Comparison of ENCODE assay signal across 30 cellular contexts in the genomic region with DNA sequence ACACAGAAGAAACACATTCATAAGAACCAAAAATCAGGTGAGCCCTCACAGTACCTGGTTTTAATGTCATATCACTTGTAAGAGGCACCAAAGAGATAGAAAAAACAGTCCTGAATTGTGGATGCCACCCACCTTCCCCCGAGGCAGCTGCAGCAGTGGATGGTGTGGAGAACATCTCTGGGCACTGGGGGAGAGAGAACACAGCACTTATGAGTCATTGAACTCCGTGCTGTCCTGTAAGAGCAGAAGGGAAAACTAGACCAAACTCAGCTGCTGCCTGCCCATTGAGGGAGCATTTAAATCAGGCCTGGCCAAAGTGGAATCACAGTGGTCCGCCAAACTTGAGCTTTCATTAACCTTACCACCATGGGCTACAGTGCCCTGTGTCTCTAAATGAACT.
DNase-seq lines count a peak whose midpoint lies in the region; ATAC-seq, FAIRE-seq and TF ChIP-seq lines count a peak whose summit lies in the region.
"Had no signal": no experiment of that assay in that cellular context is flagged by ENCODE, and none has a peak within 500 bp of the region (broad histone marks: within the 10 kb centered on the region; RNA-seq: fewer than 3 reads in every experiment).

No MANE protein-coding gene starts in this region.

- H3K36me3 Mint-ChIP-seq in H9 (ENCODE audit: insufficient read depth in 1 of 3, low read depth in 3 of 3) = peaks cover 0 to 5% (median 0%) of the 10 kb centered on the region in 3 experiments; a peak in 4 of 7 replicates
- H3K36me3 Mint-ChIP-seq: CD14-positive monocyte; CD8-positive, alpha-beta memory T cell had no signal

- FAIRE-seq in bronchial epithelial cell (lab: Jason Lieb, UNC) = no peak
- FAIRE-seq: GM12892, GM19239, H1, HTR-8/SVneo had no signal

- no peak overlapping the region for H3K4me3 Mint-ChIP-seq in H9
- H3K4me3 Mint-ChIP-seq: CD14-positive monocyte had no signal

- H2BK5ac ChIP-seq in H9 (ENCODE audit: insufficient read length, low read length) = no peak overlapping the region

- H3K9me3 Mint-ChIP-seq in H9 = peaks cover 2 to 5% of the 10 kb centered on the region in 2 experiments; a peak in 3 of 5 replicates

- H3K14ac ChIP-seq in H9 (ENCODE audit: insufficient read depth, low read length) = no peak overlapping the region

- no peak overlapping the region for H3K18ac ChIP-seq in H9 (ENCODE audit: insufficient read length, low read depth, low read length)

- H2BK15ac ChIP-seq in H9 (ENCODE audit: low read depth, low read length) = no peak overlapping the region

- no peaks in the 10 kb centered on the region for H4K20me1 ChIP-seq in H9 (ENCODE audit: control insufficient read depth, insufficient read depth, insufficient read length)

- DNase-seq in H9 = no peak
- DNase-seq in bronchial epithelial cell (ENCODE audit: low read depth) = peak; percentile 17
- peak; percentile 10 for DNase-seq in iris pigment epithelial cell (ENCODE audit: low read depth)
- DNase-seq in KBM-7 = no peak
- DNase-seq in glomerular visceral epithelial cell (ENCODE audit: extremely low spot score) = no peak
- DNase-seq: BE2C; CD8-positive, alpha-beta memory T cell; DMS 273 treated with DMSO at 0.1 percent for 48 hours; DMS79; GF-D8; KG1; MG63; NCI-H1105 treated with DMSO at 0.1 percent for 48 hours; NCI-H2029; NCI-H446; NCI-H524 treated with DMSO at 0.1 percent for 48 hours; NCI-H774; NK-92 treated with Interleukin-12 subunit alpha and Interleukin-12 subunit beta, amount 100 ng/mL, for 24 hours; PC-9; SJCRH30 had no signal

- peak overlapping the region; percentile 75 for H4K5ac ChIP-seq in H9 (ENCODE audit: insufficient read length, low read depth, low read length)

- no peaks in the 10 kb centered on the region for H3K4me1 Mint-ChIP-seq in H9
- H3K4me1 Mint-ChIP-seq: CD14-positive monocyte; CD8-positive, alpha-beta memory T cell had no signal

- H3K27ac Mint-ChIP-seq in H9 = no peak overlapping the region
- H3K27ac Mint-ChIP-seq: CD14-positive monocyte; CD8-positive, alpha-beta memory T cell had no signal

- no CpG with 5 or more reads among the region's 3 CpGs for WGBS in H9 (ENCODE audit: extremely low coverage, insufficient read length, low lambda C conversion rate)

- H3T11ph ChIP-seq in H9 (ENCODE audit: low read length) = no peak overlapping the region

- H4K91ac ChIP-seq in H9 (ENCODE audit: insufficient read length, low read depth, low read length) = no peak overlapping the region

- no peak overlapping the region for H3K23ac ChIP-seq in H9 (ENCODE audit: insufficient read length, low read depth, low read length)

- no peak overlapping the region for H3K4me2 ChIP-seq in H9 (ENCODE audit: insufficient read depth, insufficient read length, low read length)
- H3K4me2 ChIP-seq: PC-9 had no signal

- H3K79me1 ChIP-seq in H9 (ENCODE audit: insufficient read depth, low read depth, low read length, poor library complexity, severe bottlenecking) = no peaks in the 10 kb centered on the region

- no peaks in the 10 kb centered on the region for H3K79me2 ChIP-seq in H9 (ENCODE audit: insufficient read depth, low read length)

- no peaks in the 10 kb centered on the region for H3K23me2 ChIP-seq in H9 (ENCODE audit: insufficient read length, low read depth, low read length, poor library complexity, severe bottlenecking)

- no peak overlapping the region for H2AFZ ChIP-seq in H9 (ENCODE audit: low read length)
- H2AFZ ChIP-seq: PC-9 had no signal

- no peaks in the 10 kb centered on the region for H3K4me1 ChIP-seq in H9 (ENCODE audit: insufficient read depth, low read length)
- H3K4me1 ChIP-seq: BE2C, SJCRH30 had no signal

- no peaks in the 10 kb centered on the region for H3K9me3 ChIP-seq in H9 (ENCODE audit: control insufficient read depth, low read depth, low read length)
- H3K9me3 ChIP-seq: BE2C, MG63, SJCRH30 had no signal

- in situ Hi-C loops in KBM-7 (cut with MboI; ENCODE audit: low pct_unique_long_range_greater_than_20kb, low sequenced_read_pairs) = no loop called here

- no peaks in the 10 kb centered on the region for H3K27me3 Mint-ChIP-seq in H9 (ENCODE audit: low read depth)
- H3K27me3 Mint-ChIP-seq: CD8-positive, alpha-beta memory T cell had no signal

- H2BK12ac ChIP-seq in H9 (ENCODE audit: insufficient read length, low read depth, low read length) = no peak overlapping the region

- TF ChIP-seq CTCF in H9 (conservative IDR thresholded peaks at IDR 0.05) (no peak), bronchial epithelial cell (IDR thresholded peaks at IDR 0.05; ENCODE audit: insufficient read depth, low read length, severe bottlenecking) (no peak)

- H3K27me3 ChIP-seq in H9 (ENCODE audit: insufficient read depth, low read length) (no peaks in the 10 kb centered on the region), bronchial epithelial cell (ENCODE audit: control insufficient read depth, insufficient read depth, low read length) (no peaks in the 10 kb centered on the region)
- H3K27me3 ChIP-seq: BE2C, MG63, SJCRH30 had no signal

- no peak for ATAC-seq in HG02642 (IDR thresholded peaks at IDR 0.05; ENCODE audit: poor library complexity, unreplicated experiment)
- no peak for ATAC-seq in GM18517 (IDR thresholded peaks at IDR 0.05; ENCODE audit: unreplicated experiment)
- ATAC-seq: HCT116, Right ventricle myocardium inferior, SK-N-SH treated with all-trans-retinoic acid at 6 μM for 48 hours had no signal

- H2AK5ac ChIP-seq in H9 (ENCODE audit: insufficient read length, low read length) = no peak overlapping the region

- no peaks in the 10 kb centered on the region for H3K36me3 ChIP-seq in bronchial epithelial cell (ENCODE audit: control insufficient read depth, insufficient read depth, low read length)
- H3K36me3 ChIP-seq: BE2C, MG63, SJCRH30 had no signal

- H3K4me3 ChIP-seq in bronchial epithelial cell (ENCODE audit: low read depth, low read length) = no peak overlapping the region
- H3K4me3 ChIP-seq: MG63, PC-9, SJCRH30 had no signal

- no peak overlapping the region for H2BK20ac ChIP-seq in H9 (ENCODE audit: low read depth, low read length, poor library complexity, severe bottlenecking)

- H4K8ac ChIP-seq in H9 (replicated peaks; ENCODE audit: insufficient read length, low read depth, low read length) = no peak overlapping the region

- H3K27ac ChIP-seq in H9 (ENCODE audit: insufficient read length, low read depth, low read length) = no peak overlapping the region
- H3K27ac ChIP-seq: PC-9, SJCRH30 had no signal

- no peak overlapping the region for H3K56ac ChIP-seq in H9 (ENCODE audit: insufficient read length, low read depth, low read length)

- no peak overlapping the region for H3K9ac ChIP-seq in H9 (ENCODE audit: extremely low read depth, insufficient read length, low read length)

- no peak overlapping the region for H3K4ac ChIP-seq in H9 (ENCODE audit: low read depth, low read length)

- no peak overlapping the region for H2BK120ac ChIP-seq in H9 (ENCODE audit: low read depth, low read length, poor library complexity, severe bottlenecking)

Comparison
In these comparisons a context has a peak if more than half of its experiments do, and no peak if none do; other contexts are left out.
1. DNase-seq: peak in bronchial epithelial cell (single experiment) and iris pigment epithelial cell (single experiment); none in H9 (single experiment), KBM-7 (single experiment) and glomerular visceral epithelial cell (single experiment).